ENCODE assay signal across 31 cellular contexts in the genomic region with DNA sequence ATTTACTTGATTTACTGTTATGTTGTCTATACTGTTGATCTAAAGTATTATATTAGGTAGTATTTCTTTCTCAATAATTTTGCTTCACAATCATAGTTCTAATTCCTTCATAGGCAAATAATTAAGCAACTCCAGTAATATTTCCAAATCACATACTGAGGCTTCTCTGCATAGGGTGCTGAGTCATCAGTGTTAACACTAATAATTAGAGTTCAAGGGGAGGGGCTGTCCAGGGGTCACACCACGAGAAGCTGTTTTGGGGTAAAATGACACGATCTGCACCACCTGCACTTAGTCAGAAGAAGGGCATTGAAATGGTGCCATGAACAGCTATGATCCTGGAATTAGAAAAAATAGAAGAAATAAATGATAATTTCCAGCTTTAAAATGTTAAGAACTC.
"Had no signal": no experiment of that assay in that cellular context is flagged by ENCODE, and none has a peak within 500 bp of the region (broad histone marks: within the 10 kb centered on the region; RNA-seq: fewer than 3 reads in every experiment).

No MANE protein-coding gene starts in this region.

- H3K9me3 ChIP-seq: adrenal gland, ascending aorta, breast epithelium, esophagus squamous epithelium had no signal

- H3K36me3 ChIP-seq: adrenal gland, ascending aorta, breast epithelium, esophagus squamous epithelium, WERI-Rb-1 had no signal

- ATAC-seq: activated CD4-positive, CD25-positive, alpha-beta regulatory T cell treated with anti-CD3 and anti-CD28 coated beads, Interleukin-2, amount 50 U/mL, for 24 hours; activated CD8-positive, alpha-beta memory T cell treated with anti-CD3 and anti-CD28 coated beads, Interleukin-2, amount 10 ng/mL, durations not matched to agents 7 days and 5 days; activated CD8-positive, alpha-beta T cell treated with anti-CD3 and anti-CD28 coated beads, Interleukin-2, amount 10 ng/mL, durations not matched to agents 7 days and 5 days; activated naive CD8-positive, alpha-beta T cell treated with anti-CD3 and anti-CD28 coated beads, Interleukin-2, amount 50 U/mL, for 24 hours; effector memory CD8-positive, alpha-beta T cell; T-helper 17 cell had no signal

- DNase-seq: activated B cell treated with CpG ODN at 0.5 μM for 24 hours; activated CD4-positive, alpha-beta T cell treated with anti-CD3 and anti-CD28 coated beads for 48 hours; activated CD4-positive, alpha-beta T cell treated with anti-CD3 and anti-CD28 coated beads, Interleukin-2, amount 50 U/mL, for 1 hour; activated CD4-positive, alpha-beta T cell treated with anti-CD3 and anti-CD28 coated beads, Interleukin-2, amount 50 U/mL, for 48 hours; activated CD8-positive, alpha-beta memory T cell treated with anti-CD3 and anti-CD28 coated beads, Interleukin-2, amount 10 ng/mL, durations not matched to agents 7 days and 5 days; activated CD8-positive, alpha-beta memory T cell treated with anti-CD3 and anti-CD28 coated beads, Interleukin-2, amount 50 U/mL, for 4 hours; activated CD8-positive, alpha-beta T cell treated with anti-CD3 and anti-CD28 coated beads, Interleukin-2, amount 10 ng/mL, durations not matched to agents 7 days and 5 days; activated effector memory CD4-positive, alpha-beta T cell treated with anti-CD3 and anti-CD28 coated beads, Interleukin-2, amount 50 U/mL, for 16 hours; activated naive CD4-positive, alpha-beta T cell treated with anti-CD3 and anti-CD28 coated beads for 36 hours; activated naive CD8-positive, alpha-beta T cell treated with anti-CD3 and anti-CD28 coated beads for 36 hours; activated naive CD8-positive, alpha-beta T cell treated with anti-CD3 and anti-CD28 coated beads, Interleukin-2, amount 50 U/mL, for 24 hours; activated T-cell treated with anti-CD3 and anti-CD28 coated beads, Interleukin-2, amount 50 U/mL, for 1 hour; activated T-cell treated with anti-CD3 and anti-CD28 coated beads, Interleukin-2, amount 50 U/mL, for 48 hours; adrenal gland; cortex of kidney; dermis blood vessel endothelial cell; effector CD4-positive, alpha-beta T cell; effector memory CD8-positive, alpha-beta T cell; esophagus squamous epithelium; foreskin fibroblast; head of caudate nucleus; T-helper 1 cell; T-helper 17 cell; T1000; WERI-Rb-1 had no signal

- H3K27ac ChIP-seq: adrenal gland, ascending aorta, breast epithelium, epithelial cell of prostate, esophagus squamous epithelium, WERI-Rb-1 had no signal

- H3K4me3 ChIP-seq: adrenal gland, ascending aorta, breast epithelium, esophagus squamous epithelium had no signal

- FAIRE-seq: colon, frontal cortex had no signal

- H3K4me1 ChIP-seq: adrenal gland, ascending aorta, breast epithelium, esophagus squamous epithelium had no signal

- H3K27me3 ChIP-seq: adrenal gland, ascending aorta, breast epithelium, esophagus squamous epithelium had no signal
